In genomic region chr20:35306931-35307517, GRCh38 we compare ENCODE assay signal across 8 cellular contexts. TPM values are rescaled to one million over a fixed set of nuclear protein-coding genes. Genes with fewer than 3 reads are reported as not detected.
DNase-seq lines count a peak whose midpoint lies in the region; ATAC-seq, FAIRE-seq and TF ChIP-seq lines count a peak whose summit lies in the region.

No MANE protein-coding gene starts in this region.

- FAIRE-seq in GM12891 (lab: Jason Lieb, UNC): no peak

- H3K9me3 Mint-ChIP-seq in activated naive CD8-positive, alpha-beta T cell treated with anti-CD3 and anti-CD28 coated beads, Interleukin-2, amount 10 ng/mL, durations not matched to agents 7 days and 5 days: no peaks in the 10 kb centered on the region

- TF ChIP-seq CTCF in AG10803 (conservative IDR thresholded peaks at IDR 0.05; ENCODE audit: low read length) (peak; percentile 76), GM12874 (IDR thresholded peaks at IDR 0.05; ENCODE audit: insufficient read depth, low read depth, low read length) (peak; percentile 65), left ventricle myocardium inferior (IDR thresholded peaks at IDR 0.05; ENCODE audit: borderline replicate concordance) (peak; percentile 70), retinal pigment epithelial cell (conservative IDR thresholded peaks at IDR 0.05; ENCODE audit: low read depth, low read length) (peak; percentile 89)

- peak overlapping the region; percentile 44 for H3K27ac Mint-ChIP-seq in activated naive CD8-positive, alpha-beta T cell treated with anti-CD3 and anti-CD28 coated beads, Interleukin-2, amount 10 ng/mL, durations not matched to agents 7 days and 5 days

- H3K4me3 ChIP-seq in AG10803 (ENCODE audit: low read length) (no peak overlapping the region), left ventricle myocardium inferior (no peak overlapping the region), retinal pigment epithelial cell (ENCODE audit: low read length) (no peak overlapping the region)

- DNase-seq in AG10803 (ENCODE audit: low read depth): peak; percentile 71
- DNase-seq in NCI-H82 (lab: John Stamatoyannopoulos, UW): peak; percentile 77
- no peak for DNase-seq in activated naive CD8-positive, alpha-beta T cell treated with anti-CD3 and anti-CD28 coated beads, Interleukin-2, amount 10 ng/mL, durations not matched to agents 7 days and 5 days
- peak; percentile 25 for DNase-seq in left ventricle myocardium inferior
- DNase-seq in retinal pigment epithelial cell (ENCODE audit: low read depth): peak; percentile 46
- DNase-seq in GM12891 (ENCODE audit: insufficient read length, low spot score): no peak

- peaks cover 15% of the 10 kb centered on the region for H3K36me3 ChIP-seq in left ventricle myocardium inferior

- no peak overlapping the region for H3K4me3 Mint-ChIP-seq in activated naive CD8-positive, alpha-beta T cell treated with anti-CD3 and anti-CD28 coated beads, Interleukin-2, amount 10 ng/mL, durations not matched to agents 7 days and 5 days

- H3K27ac ChIP-seq in left ventricle myocardium inferior (replicated peaks): peak overlapping the region; percentile 78

- no peaks in the 10 kb centered on the region for H3K9me3 ChIP-seq in left ventricle myocardium inferior (replicated peaks)

- H3K4me1 ChIP-seq in left ventricle myocardium inferior: peaks cover 33% of the 10 kb centered on the region

- no peaks in the 10 kb centered on the region for H3K27me3 ChIP-seq in left ventricle myocardium inferior (ENCODE audit: low read depth)

- POLR2A ChIA-PET in activated naive CD8-positive, alpha-beta T cell treated with anti-CD3 and anti-CD28 coated beads, Interleukin-2, amount 10 ng/mL, durations not matched to agents 7 days and 5 days (lab: Charles Lee): no interaction called here

- no peak for TF ChIP-seq POLR2A in GM12891 (IDR thresholded peaks at IDR 0.05; ENCODE audit: low read depth, low read length)

- H3K4me1 Mint-ChIP-seq in activated naive CD8-positive, alpha-beta T cell treated with anti-CD3 and anti-CD28 coated beads, Interleukin-2, amount 10 ng/mL, durations not matched to agents 7 days and 5 days: peaks cover 26% of the 10 kb centered on the region

- ATAC-seq in activated naive CD8-positive, alpha-beta T cell treated with anti-CD3 and anti-CD28 coated beads, Interleukin-2, amount 10 ng/mL, durations not matched to agents 7 days and 5 days (ENCODE audit: low read depth): peak; percentile 41
- no peak for ATAC-seq in HG02884 (IDR thresholded peaks at IDR 0.05; ENCODE audit: unreplicated experiment)

- H3K36me3 Mint-ChIP-seq in activated naive CD8-positive, alpha-beta T cell treated with anti-CD3 and anti-CD28 coated beads, Interleukin-2, amount 10 ng/mL, durations not matched to agents 7 days and 5 days: peaks cover 3% of the 10 kb centered on the region

- H3K27me3 Mint-ChIP-seq in activated naive CD8-positive, alpha-beta T cell treated with anti-CD3 and anti-CD28 coated beads, Interleukin-2, amount 10 ng/mL, durations not matched to agents 7 days and 5 days: no peaks in the 10 kb centered on the region

- intact Hi-C loops in left ventricle myocardium inferior (cut with micrococcal nuclease): loop anchor here (10.0 kb wide), 1 partner anchor 138 kb away; no protein-coding TSS in a partner anchor

TF ChIP-seq in GM12891, 5 proteins besides CTCF, POLR2A, EP300 and RAD21:
- TF ChIP-seq PAX5 (IDR thresholded peaks at IDR 0.05; ENCODE audit: insufficient read depth, low read length, severe bottlenecking) (no peak), POLR2AphosphoS5 (IDR thresholded peaks at IDR 0.05; ENCODE audit: low read depth, low read length) (no peak), TAF1 (IDR thresholded peaks at IDR 0.05; ENCODE audit: low read depth, low read length) (no peak), POU2F2 (IDR thresholded peaks at IDR 0.05; ENCODE audit: low read depth, low read length) (no peak), SPI1 (IDR thresholded peaks at IDR 0.05; ENCODE audit: low read depth, low read length) (no peak)

RNA-seq across cellular contexts. Expression of gene FAM83C, which starts 14.8 kb away (rescaled TPM):
- total RNA-seq in activated naive CD8-positive, alpha-beta T cell treated with anti-CD3 and anti-CD28 coated beads, Interleukin-2, amount 10 ng/mL, durations not matched to agents 7 days and 5 days: not detected
- total RNA-seq in left ventricle myocardium inferior: not detected
- polyA plus RNA-seq in GM12891 (2012; ENCODE audit: low read depth, missing spikeins): 0.06 TPM

RNA-seq across cellular contexts. Expression of gene EIF6, which starts 22.5 kb away (rescaled TPM):
- total RNA-seq in activated naive CD8-positive, alpha-beta T cell treated with anti-CD3 and anti-CD28 coated beads, Interleukin-2, amount 10 ng/mL, durations not matched to agents 7 days and 5 days: 10 to 100 TPM; 81.0 to 83.9 TPM
- 37.4 TPM for total RNA-seq in left ventricle myocardium inferior
- 88.4 TPM for polyA plus RNA-seq in GM12891 (2012; ENCODE audit: low read depth, missing spikeins)

RNA-seq across cellular contexts. Expression of gene MMP24OS, which starts 29.1 kb away (rescaled TPM):
- total RNA-seq in activated naive CD8-positive, alpha-beta T cell treated with anti-CD3 and anti-CD28 coated beads, Interleukin-2, amount 10 ng/mL, durations not matched to agents 7 days and 5 days: 10 to 100 TPM; 64.3 to 70.1 TPM
- total RNA-seq in left ventricle myocardium inferior: 45.4 TPM
- 31.0 TPM for polyA plus RNA-seq in GM12891 (2012; ENCODE audit: low read depth, missing spikeins)

Comparison
In these comparisons a context has a peak if more than half of its experiments do, and no peak if none do; other contexts are left out.
1. DNase-seq: peak in AG10803 (single experiment), NCI-H82 (single experiment), left ventricle myocardium inferior (single experiment) and retinal pigment epithelial cell (single experiment); none in activated naive CD8-positive, alpha-beta T cell treated with anti-CD3 and anti-CD28 coated beads, Interleukin-2, amount 10 ng/mL, durations not matched to agents 7 days and 5 days (single experiment) and GM12891 (single experiment).
2. Peak in every context shown above with its lines, with median percentiles within 50 percentile points of each other: CTCF ChIP-seq.